ENCODE assay signal across 16 cellular contexts in the genomic region with DNA sequence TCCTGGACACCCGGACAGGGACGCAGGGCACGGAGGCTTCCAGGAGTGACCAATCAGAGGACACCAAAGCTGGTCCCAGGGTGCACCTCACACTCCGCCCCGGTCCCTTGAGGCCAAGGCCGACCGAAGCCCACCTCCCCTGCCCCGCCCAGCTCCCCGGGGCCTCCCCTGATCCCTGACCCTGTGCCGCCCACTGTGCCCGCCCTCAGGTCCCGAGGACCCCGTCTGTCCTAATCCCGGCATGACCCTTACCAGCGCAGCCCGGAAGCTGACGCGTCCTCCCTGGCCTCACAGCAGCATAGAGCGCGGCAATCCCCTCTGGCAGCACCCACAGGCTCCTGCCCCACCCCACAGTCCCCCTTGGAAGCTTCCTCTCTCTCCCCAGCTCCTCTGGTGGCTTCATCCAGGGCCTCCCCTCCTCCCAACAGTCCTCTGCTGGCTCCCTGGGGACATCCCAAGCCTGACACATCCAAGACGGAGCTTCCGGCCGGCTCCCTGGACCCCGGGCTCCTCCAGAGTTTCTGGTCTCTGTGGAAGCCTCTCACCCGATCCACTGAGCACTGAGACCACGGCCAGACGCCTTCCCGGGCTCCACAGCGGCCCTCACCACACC. TPM values are rescaled to one million over a fixed set of nuclear protein-coding genes. Genes with fewer than 3 reads are reported as not detected.
DNase-seq lines count a peak whose midpoint lies in the region; ATAC-seq, FAIRE-seq and TF ChIP-seq lines count a peak whose summit lies in the region.
"Had no signal": no experiment of that assay in that cellular context is flagged by ENCODE, and none has a peak within 500 bp of the region (broad histone marks: within the 10 kb centered on the region; RNA-seq: fewer than 3 reads in every experiment).

No MANE protein-coding gene starts in this region.

- H3K9ac ChIP-seq in kidney (ENCODE audit: low read length in 2 of 2), result no peak overlapping the region
- H3K9ac ChIP-seq: parathyroid adenoma had no signal

- H3K27me3 Mint-ChIP-seq in effector memory CD8-positive, alpha-beta T cell, result peaks cover 0 to 8% of the 10 kb centered on the region in 2 donors
- H3K27me3 Mint-ChIP-seq in type B pancreatic cell, result peaks cover 3% of the 10 kb centered on the region
- H3K27me3 Mint-ChIP-seq: activated T-cell treated with anti-CD3 and anti-CD28 coated beads, Interleukin-2, amount 50 U/mL, for 24 hours had no signal

- FAIRE-seq in kidney (lab: Jason Lieb, UNC), result no peak
- FAIRE-seq: H1 had no signal

- H3K4me1 ChIP-seq in kidney (ENCODE audit: control insufficient read depth in 1 of 2, insufficient read depth in 1 of 2, low read depth in 1 of 2, low read length in 2 of 2), result no peaks in the 10 kb centered on the region
- H3K4me1 ChIP-seq: parathyroid adenoma, stomach had no signal

- H3K9me3 Mint-ChIP-seq in effector memory CD8-positive, alpha-beta T cell, result no peaks in the 10 kb centered on the region
- H3K9me3 Mint-ChIP-seq in type B pancreatic cell, result no peaks in the 10 kb centered on the region
- H3K9me3 Mint-ChIP-seq: activated T-cell treated with anti-CD3 and anti-CD28 coated beads, Interleukin-2, amount 50 U/mL, for 24 hours; CD8-positive, alpha-beta memory T cell had no signal

- TF ChIP-seq CTCF in AG10803 (conservative IDR thresholded peaks at IDR 0.05; ENCODE audit: low read length) (no peak), kidney (IDR thresholded peaks at IDR 0.05; ENCODE audit: borderline replicate concordance, extremely low read depth, insufficient read depth) (no peak), type B pancreatic cell (conservative IDR thresholded peaks at IDR 0.05) (no peak)

- H3K4me1 Mint-ChIP-seq in effector memory CD8-positive, alpha-beta T cell (ENCODE audit: low read depth in 2 of 2), result peaks cover 3 to 4% of the 10 kb centered on the region in 2 donors
- peaks cover 9% of the 10 kb centered on the region for H3K4me1 Mint-ChIP-seq in type B pancreatic cell (ENCODE audit: unreplicated experiment)

- H3K36me3 Mint-ChIP-seq in effector memory CD8-positive, alpha-beta T cell (ENCODE audit: insufficient read depth), result no peaks in the 10 kb centered on the region
- peaks cover 4% of the 10 kb centered on the region for H3K36me3 Mint-ChIP-seq in type B pancreatic cell
- H3K36me3 Mint-ChIP-seq: CD8-positive, alpha-beta memory T cell had no signal

- no peak overlapping the region for H3K27ac ChIP-seq in kidney (ENCODE audit: low read depth in 2 of 2, low read length in 2 of 2)
- H3K27ac ChIP-seq: parathyroid adenoma, RWPE1, stomach had no signal

- no peak overlapping the region for H3K4me3 Mint-ChIP-seq in effector memory CD8-positive, alpha-beta T cell
- no peak overlapping the region for H3K4me3 Mint-ChIP-seq in type B pancreatic cell
- H3K4me3 Mint-ChIP-seq: activated T-cell treated with anti-CD3 and anti-CD28 coated beads, Interleukin-2, amount 50 U/mL, for 24 hours; CD8-positive, alpha-beta memory T cell had no signal

- H3K9me3 ChIP-seq in kidney (ENCODE audit: control insufficient read depth in 1 of 2, low read length in 2 of 2), result no peaks in the 10 kb centered on the region
- H3K9me3 ChIP-seq: stomach had no signal

- intact Hi-C loops in kidney (cut with DNase I), result no loop called here

- no peak overlapping the region for H3K4me3 ChIP-seq in AG10803 (ENCODE audit: low read length)
- H3K4me3 ChIP-seq in kidney (ENCODE audit: low read length in 2 of 2), result no peak overlapping the region
- H3K4me3 ChIP-seq: stomach had no signal

- no peak overlapping the region for H3K27ac Mint-ChIP-seq in effector memory CD8-positive, alpha-beta T cell
- no peak overlapping the region for H3K27ac Mint-ChIP-seq in type B pancreatic cell
- H3K27ac Mint-ChIP-seq: activated T-cell treated with anti-CD3 and anti-CD28 coated beads, Interleukin-2, amount 50 U/mL, for 24 hours; CD8-positive, alpha-beta memory T cell had no signal

- ATAC-seq in SK-N-SH treated with all-trans-retinoic acid at 6 μM for 48 hours, result peak; percentile 74
- no peak for ATAC-seq in effector memory CD8-positive, alpha-beta T cell (replicated peaks)

- DNase-seq in AG10803 (ENCODE audit: low read depth) (peak; percentile 25), Daoy (ENCODE audit: low read depth) (peak; percentile 64), kidney (peak; percentile 81), hippocampal formation (lab: John Stamatoyannopoulos, UW) (no peak), type B pancreatic cell (ENCODE audit: extremely low spot score, unreplicated experiment) (no peak)
- DNase-seq in effector memory CD8-positive, alpha-beta T cell, result no peak
- DNase-seq: activated T-cell treated with anti-CD3 and anti-CD28 coated beads, Interleukin-2, amount 50 U/mL, for 24 hours; CD8-positive, alpha-beta memory T cell; NCI-H187 treated with DMSO at 0.1 percent for 48 hours; stimulated activated CD4-positive, alpha-beta T cell treated with anti-CD3 and anti-CD28 coated beads, Interleukin-2, amount 100 ng/mL, for 48 hours; stomach had no signal

- H3K36me3 ChIP-seq in kidney (ENCODE audit: control insufficient read depth in 1 of 2, insufficient read depth in 2 of 2, low read length in 2 of 2), result no peaks in the 10 kb centered on the region

TF ChIP-seq in SK-N-SH treated with all-trans-retinoic acid at 6 μM for 48 hours, 23 proteins besides CTCF, POLR2A, EP300 and RAD21:
- TF ChIP-seq ZNF70 (CRISPR knock-in tag; IDR thresholded peaks at IDR 0.05), result no peak
- TF ChIP-seq ZNF8 (CRISPR knock-in tag; IDR thresholded peaks at IDR 0.05), result no peak
- no peak for TF ChIP-seq ZC3H10 (CRISPR knock-in tag; IDR thresholded peaks at IDR 0.05)
- TF ChIP-seq ISL1 (CRISPR knock-in tag; IDR thresholded peaks at IDR 0.05), result no peak
- TF ChIP-seq BACH2 (CRISPR knock-in tag; IDR thresholded peaks at IDR 0.05; ENCODE audit: borderline replicate concordance), result no peak
- no peak for TF ChIP-seq ZFP30 (CRISPR knock-in tag; IDR thresholded peaks at IDR 0.05)
- TF ChIP-seq PPARA (CRISPR knock-in tag; IDR thresholded peaks at IDR 0.05; ENCODE audit: borderline replicate concordance), result no peak
- TF ChIP-seq, protein P1, sequence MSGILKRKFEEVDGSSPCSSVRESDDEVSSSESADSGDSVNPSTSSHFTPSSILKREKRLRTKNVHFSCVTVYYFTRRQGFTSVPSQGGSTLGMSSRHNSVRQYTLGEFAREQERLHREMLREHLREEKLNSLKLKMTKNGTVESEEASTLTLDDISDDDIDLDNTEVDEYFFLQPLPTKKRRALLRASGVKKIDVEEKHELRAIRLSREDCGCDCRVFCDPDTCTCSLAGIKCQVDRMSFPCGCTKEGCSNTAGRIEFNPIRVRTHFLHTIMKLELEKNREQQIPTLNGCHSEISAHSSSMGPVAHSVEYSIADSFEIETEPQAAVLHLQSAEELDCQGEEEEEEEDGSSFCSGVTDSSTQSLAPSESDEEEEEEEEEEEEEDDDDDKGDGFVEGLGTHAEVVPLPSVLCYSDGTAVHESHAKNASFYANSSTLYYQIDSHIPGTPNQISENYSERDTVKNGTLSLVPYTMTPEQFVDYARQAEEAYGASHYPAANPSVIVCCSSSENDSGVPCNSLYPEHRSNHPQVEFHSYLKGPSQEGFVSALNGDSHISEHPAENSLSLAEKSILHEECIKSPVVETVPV (CRISPR knock-in tag; IDR thresholded peaks at IDR 0.05), result no peak
- TF ChIP-seq CSDC2 (CRISPR knock-in tag; IDR thresholded peaks at IDR 0.05), result no peak
- no peak for TF ChIP-seq TOX (CRISPR knock-in tag; IDR thresholded peaks at IDR 0.05; ENCODE audit: borderline replicate concordance)
- TF ChIP-seq ZNF565 (CRISPR knock-in tag; conservative IDR thresholded peaks at IDR 0.05; ENCODE audit: low read depth), result no peak

RNA-seq across cellular contexts. Expression of a gene that starts 7.4 kb away (rescaled TPM):
- 105 and 108 TPM in 2 replicates for total RNA-seq in Daoy (2014; rRNA removed; shearing (Covaris generic))
- 33.8 TPM for total RNA-seq in kidney
- 72.3 TPM for polyA plus RNA-seq in kidney (ENCODE audit: insufficient read depth, low read depth, low replicate concordance)
- total RNA-seq in type B pancreatic cell (ENCODE audit: low replicate concordance), result 93.0 and 95.0 TPM in 2 replicates

RNA-seq across cellular contexts. Expression of a gene that starts 16.9 kb away (rescaled TPM):
- total RNA-seq in Daoy (2014; rRNA removed; shearing (Covaris generic)), result 54.9 and 58.9 TPM in 2 replicates
- total RNA-seq in kidney, result 23.1 TPM
- polyA plus RNA-seq in kidney (ENCODE audit: insufficient read depth, low read depth, low replicate concordance), result 17.9 TPM
- total RNA-seq in type B pancreatic cell (ENCODE audit: low replicate concordance), result 18.0 and 26.1 TPM in 2 replicates

RNA-seq across cellular contexts. Expression of a gene that starts 19.7 kb away (rescaled TPM):
- total RNA-seq in Daoy (2014; rRNA removed; shearing (Covaris generic)), result 4.2 and 5.5 TPM in 2 replicates
- total RNA-seq in kidney (2.8 TPM), type B pancreatic cell (ENCODE audit: low replicate concordance) (0.34 TPM in 1 of 2 replicates, not detected in the other)
- polyA plus RNA-seq in kidney (ENCODE audit: insufficient read depth, low read depth, low replicate concordance), result not detected
- total RNA-seq: HT1080 had no signal

RNA-seq across cellular contexts. Expression of a gene that starts 27.9 kb away (rescaled TPM):
- not detected in 2 replicates for total RNA-seq in Daoy (2014; rRNA removed; shearing (Covaris generic))
- total RNA-seq in kidney (0.50 TPM), type B pancreatic cell (ENCODE audit: low replicate concordance) (0.74 and 2.7 TPM in 2 replicates)
- polyA plus RNA-seq in kidney (ENCODE audit: insufficient read depth, low read depth, low replicate concordance), result 0.77 TPM
- total RNA-seq: HT1080 had no signal

RNA-seq across cellular contexts. Expression of a gene that starts 48.2 kb away (rescaled TPM):
- total RNA-seq in Daoy (2014; rRNA removed; shearing (Covaris generic)), result 501 and 514 TPM in 2 replicates
- total RNA-seq in kidney (554 TPM), type B pancreatic cell (ENCODE audit: low replicate concordance) (497 and 522 TPM in 2 replicates)
- polyA plus RNA-seq in kidney (ENCODE audit: insufficient read depth, low read depth, low replicate concordance), result 984 TPM

Comparison
In these comparisons a context has a peak if more than half of its experiments do, and no peak if none do; other contexts are left out.
1. DNase-seq: peak in AG10803 (single experiment), Daoy (single experiment) and kidney (single experiment); none in effector memory CD8-positive, alpha-beta T cell (0 of 3), hippocampal formation (0 of 2) and type B pancreatic cell (single experiment).